9 cellular contexts compared by ENCODE assay signal in genomic region chr11:112584674-112585073, GRCh38.
DNase-seq lines count a peak whose midpoint lies in the region; ATAC-seq and TF ChIP-seq lines count a peak whose summit lies in the region.
"Had no signal": no experiment of that assay in that cellular context is flagged by ENCODE, and none has a peak within 500 bp of the region (broad histone marks: within the 10 kb centered on the region; RNA-seq: fewer than 3 reads in every experiment).

No MANE protein-coding gene starts in this region.

- H3K27ac Mint-ChIP-seq in endodermal cell = no peak overlapping the region

- no peak overlapping the region for H3K4me3 ChIP-seq in endodermal cell (ENCODE audit: low read length)
- H3K4me3 ChIP-seq in tibial nerve = no peak overlapping the region

- peaks cover 2% of the 10 kb centered on the region for H3K27me3 Mint-ChIP-seq in endodermal cell (ENCODE audit: insufficient read depth)

- no peak overlapping the region for H3K27ac ChIP-seq in endodermal cell (ENCODE audit: low read depth, low read length)
- no peak overlapping the region for H3K27ac ChIP-seq in tibial nerve

- WGBS in endodermal cell (ENCODE audit: insufficient coverage in 1 of 2, insufficient read length in 1 of 2), 2 experiments = 77 to 90% methylated on average over 2 to 4 of the region's 4 CpGs
- 83 to 84% methylated on average over 4 of the region's 4 CpGs for WGBS in tibial nerve, 2 donors

- H3K36me3 Mint-ChIP-seq in endodermal cell (ENCODE audit: low read depth) = no peaks in the 10 kb centered on the region

- ATAC-seq in GM21576 (IDR thresholded peaks at IDR 0.05; ENCODE audit: unreplicated experiment) (no peak), GM19035 (IDR thresholded peaks at IDR 0.05; ENCODE audit: unreplicated experiment) (no peak)

- H3K27me3 ChIP-seq in endodermal cell (ENCODE audit: control insufficient read depth, insufficient read depth, low read length, poor library complexity, severe bottlenecking) (no peaks in the 10 kb centered on the region), tibial nerve (no peaks in the 10 kb centered on the region)

- TF ChIP-seq EP300 in tibial nerve (IDR thresholded peaks at IDR 0.05) = no peak

- no peak overlapping the region for H3K4me3 Mint-ChIP-seq in endodermal cell

- H3K9me3 ChIP-seq in endodermal cell (ENCODE audit: control insufficient read depth, low read length) (no peaks in the 10 kb centered on the region), tibial nerve (peaks cover 0 to 2% (median 0%) of the 10 kb centered on the region in 4 donors)

- H3K36me3 ChIP-seq in endodermal cell (ENCODE audit: control insufficient read depth, insufficient read depth, low read length) (no peaks in the 10 kb centered on the region), tibial nerve (no peaks in the 10 kb centered on the region)

- DNase-seq in stimulated activated CD4-positive, alpha-beta T cell treated with anti-CD3 and anti-CD28 coated beads, Interleukin-15, amount 100 ng/mL, for 24 hours = peak; percentile 16
- DNase-seq in stimulated activated CD4-positive, alpha-beta T cell treated with anti-CD3 and anti-CD28 coated beads, Interleukin-12 subunit alpha, Interleukin-12 subunit beta, amount 100 ng/mL, for 4 hours = no peak
- DNase-seq in NCI-H526 (lab: John Stamatoyannopoulos, UW) (peak; percentile 41 to 89), endodermal cell (peak; percentile 79), NCI-H2227 (lab: John Stamatoyannopoulos, UW; ENCODE audit: unreplicated experiment) (no peak), tibial nerve (ENCODE audit: low spot score in 2 of 2) (no peak)
- DNase-seq: NCI-H774 had no signal

- H3K4me1 Mint-ChIP-seq in endodermal cell = peaks cover 9% of the 10 kb centered on the region

- no peak for TF ChIP-seq POLR2A in tibial nerve (IDR thresholded peaks at IDR 0.05)

- TF ChIP-seq CTCF in endodermal cell (conservative IDR thresholded peaks at IDR 0.05) (peak; percentile 77), tibial nerve (IDR thresholded peaks at IDR 0.05) (no peak)

- H3K9me3 Mint-ChIP-seq in endodermal cell = no peaks in the 10 kb centered on the region

- H3K4me1 ChIP-seq in endodermal cell (ENCODE audit: control insufficient read depth, insufficient read depth, low read length) = no peaks in the 10 kb centered on the region
- H3K4me1 ChIP-seq in tibial nerve = peaks cover 0 to 5% (median 0%) of the 10 kb centered on the region in 4 donors

- no peak overlapping the region for H3K9ac ChIP-seq in endodermal cell (ENCODE audit: extremely low read depth, low read length, poor library complexity, severe bottlenecking)

Comparison
In these comparisons a context has a peak if more than half of its experiments do, and no peak if none do; other contexts are left out.
1. DNase-seq: peak in stimulated activated CD4-positive, alpha-beta T cell treated with anti-CD3 and anti-CD28 coated beads, Interleukin-15, amount 100 ng/mL, for 24 hours (single experiment), NCI-H526 (2 of 2) and endodermal cell (single experiment); none in stimulated activated CD4-positive, alpha-beta T cell treated with anti-CD3 and anti-CD28 coated beads, Interleukin-12 subunit alpha, Interleukin-12 subunit beta, amount 100 ng/mL, for 4 hours (single experiment), NCI-H2227 (single experiment) and tibial nerve (0 of 2).